1 cellular context compared by ENCODE assay signal in the genomic region with DNA sequence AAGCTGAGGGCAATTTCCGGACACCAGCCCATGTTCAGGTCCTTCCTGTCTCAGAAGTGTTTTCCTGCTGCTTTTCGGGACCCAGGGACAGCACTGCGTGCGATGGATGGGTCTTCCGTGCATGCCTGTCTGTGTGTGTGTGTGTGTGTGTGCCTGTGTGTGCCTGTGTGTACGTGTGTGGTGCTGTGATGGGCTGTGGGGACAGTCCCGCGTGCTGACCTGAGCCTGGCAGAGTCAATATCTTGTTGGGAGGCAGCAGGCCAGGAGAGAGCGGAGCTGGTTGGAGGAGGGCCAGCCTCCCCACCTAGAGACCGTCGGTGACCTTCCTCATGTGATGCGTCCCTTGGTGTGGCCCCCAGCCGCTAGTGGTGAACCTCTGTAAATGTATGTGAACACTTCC.
TF ChIP-seq lines count a peak whose summit lies in the region.

No MANE protein-coding gene starts in this region.

TF ChIP-seq in SK-N-SH, 30 proteins besides CTCF, POLR2A, EP300 and RAD21:
- TF ChIP-seq GATA2 (CRISPR knock-in tag; IDR thresholded peaks at IDR 0.05) (no peak), YY1 (IDR thresholded peaks at IDR 0.05; ENCODE audit: low read depth) (no peak), MXI1 (IDR thresholded peaks at IDR 0.05; ENCODE audit: low read depth, low read length) (no peak), SMC3 (IDR thresholded peaks at IDR 0.05; ENCODE audit: low read depth, low read length) (no peak), JUND (IDR thresholded peaks at IDR 0.05) (no peak), GABPA (IDR thresholded peaks at IDR 0.05; ENCODE audit: low read depth) (no peak), CHD2 (IDR thresholded peaks at IDR 0.05; ENCODE audit: low read length, partially characterized antibody) (no peak), POLR2AphosphoS5 (IDR thresholded peaks at IDR 0.05; ENCODE audit: low read depth, low read length) (no peak), RXRA (IDR thresholded peaks at IDR 0.05; ENCODE audit: borderline replicate concordance, low read depth) (no peak), RCOR1 (IDR thresholded peaks at IDR 0.05; ENCODE audit: low read length) (no peak)
- TF ChIP-seq, protein P1, sequence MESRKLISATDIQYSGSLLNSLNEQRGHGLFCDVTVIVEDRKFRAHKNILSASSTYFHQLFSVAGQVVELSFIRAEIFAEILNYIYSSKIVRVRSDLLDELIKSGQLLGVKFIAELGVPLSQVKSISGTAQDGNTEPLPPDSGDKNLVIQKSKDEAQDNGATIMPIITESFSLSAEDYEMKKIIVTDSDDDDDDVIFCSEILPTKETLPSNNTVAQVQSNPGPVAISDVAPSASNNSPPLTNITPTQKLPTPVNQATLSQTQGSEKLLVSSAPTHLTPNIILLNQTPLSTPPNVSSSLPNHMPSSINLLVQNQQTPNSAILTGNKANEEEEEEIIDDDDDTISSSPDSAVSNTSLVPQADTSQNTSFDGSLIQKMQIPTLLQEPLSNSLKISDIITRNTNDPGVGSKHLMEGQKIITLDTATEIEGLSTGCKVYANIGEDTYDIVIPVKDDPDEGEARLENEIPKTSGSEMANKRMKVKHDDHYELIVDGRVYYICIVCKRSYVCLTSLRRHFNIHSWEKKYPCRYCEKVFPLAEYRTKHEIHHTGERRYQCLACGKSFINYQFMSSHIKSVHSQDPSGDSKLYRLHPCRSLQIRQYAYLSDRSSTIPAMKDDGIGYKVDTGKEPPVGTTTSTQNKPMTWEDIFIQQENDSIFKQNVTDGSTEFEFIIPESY (IDR thresholded peaks at IDR 0.05; ENCODE audit: borderline replicate concordance, low read depth) = no peak
